8 cellular contexts compared by ENCODE assay signal in genomic region chr5:154937718-154938466, GRCh38. TPM values are rescaled to one million over a fixed set of nuclear protein-coding genes. Genes with fewer than 3 reads are reported as not detected.
DNase-seq lines count a peak whose midpoint lies in the region; ATAC-seq, FAIRE-seq and TF ChIP-seq lines count a peak whose summit lies in the region.

A gene with protein sequence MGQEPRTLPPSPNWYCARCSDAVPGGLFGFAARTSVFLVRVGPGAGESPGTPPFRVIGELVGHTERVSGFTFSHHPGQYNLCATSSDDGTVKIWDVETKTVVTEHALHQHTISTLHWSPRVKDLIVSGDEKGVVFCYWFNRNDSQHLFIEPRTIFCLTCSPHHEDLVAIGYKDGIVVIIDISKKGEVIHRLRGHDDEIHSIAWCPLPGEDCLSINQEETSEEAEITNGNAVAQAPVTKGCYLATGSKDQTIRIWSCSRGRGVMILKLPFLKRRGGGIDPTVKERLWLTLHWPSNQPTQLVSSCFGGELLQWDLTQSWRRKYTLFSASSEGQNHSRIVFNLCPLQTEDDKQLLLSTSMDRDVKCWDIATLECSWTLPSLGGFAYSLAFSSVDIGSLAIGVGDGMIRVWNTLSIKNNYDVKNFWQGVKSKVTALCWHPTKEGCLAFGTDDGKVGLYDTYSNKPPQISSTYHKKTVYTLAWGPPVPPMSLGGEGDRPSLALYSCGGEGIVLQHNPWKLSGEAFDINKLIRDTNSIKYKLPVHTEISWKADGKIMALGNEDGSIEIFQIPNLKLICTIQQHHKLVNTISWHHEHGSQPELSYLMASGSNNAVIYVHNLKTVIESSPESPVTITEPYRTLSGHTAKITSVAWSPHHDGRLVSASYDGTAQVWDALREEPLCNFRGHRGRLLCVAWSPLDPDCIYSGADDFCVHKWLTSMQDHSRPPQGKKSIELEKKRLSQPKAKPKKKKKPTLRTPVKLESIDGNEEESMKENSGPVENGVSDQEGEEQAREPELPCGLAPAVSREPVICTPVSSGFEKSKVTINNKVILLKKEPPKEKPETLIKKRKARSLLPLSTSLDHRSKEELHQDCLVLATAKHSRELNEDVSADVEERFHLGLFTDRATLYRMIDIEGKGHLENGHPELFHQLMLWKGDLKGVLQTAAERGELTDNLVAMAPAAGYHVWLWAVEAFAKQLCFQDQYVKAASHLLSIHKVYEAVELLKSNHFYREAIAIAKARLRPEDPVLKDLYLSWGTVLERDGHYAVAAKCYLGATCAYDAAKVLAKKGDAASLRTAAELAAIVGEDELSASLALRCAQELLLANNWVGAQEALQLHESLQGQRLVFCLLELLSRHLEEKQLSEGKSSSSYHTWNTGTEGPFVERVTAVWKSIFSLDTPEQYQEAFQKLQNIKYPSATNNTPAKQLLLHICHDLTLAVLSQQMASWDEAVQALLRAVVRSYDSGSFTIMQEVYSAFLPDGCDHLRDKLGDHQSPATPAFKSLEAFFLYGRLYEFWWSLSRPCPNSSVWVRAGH (N-terminal part only) (minus strand): TSS chr5:154938211. CDS start chr5:154938133, 78 bp downstream.

- H3K27ac ChIP-seq in kidney (ENCODE audit: low read depth in 2 of 2, low read length in 2 of 2) = no peak within 1 kb of the TSS

- ATAC-seq in GM18873 (IDR thresholded peaks at IDR 0.05; ENCODE audit: low FRiP score, unreplicated experiment) = peak; percentile 82
- ATAC-seq in HG03135 (IDR thresholded peaks at IDR 0.05; ENCODE audit: unreplicated experiment) = peak; percentile 82

- no peaks in the 10 kb centered on the region for H3K36me3 ChIP-seq in kidney (ENCODE audit: control insufficient read depth in 1 of 2, insufficient read depth in 2 of 2, low read length in 2 of 2)

- TF ChIP-seq CTCF in kidney (IDR thresholded peaks at IDR 0.05; ENCODE audit: borderline replicate concordance, extremely low read depth, insufficient read depth) = no peak

- intact Hi-C loops in kidney (cut with DNase I) = no loop called here

- H3K4me1 ChIP-seq in kidney (ENCODE audit: control insufficient read depth in 1 of 2, insufficient read depth in 1 of 2, low read depth in 1 of 2, low read length in 2 of 2) = peaks cover 12 to 19% of the 10 kb centered on the region in 2 donors

- DNase-seq in AG08396 (ENCODE audit: low spot score) (peak; percentile 95), NCI-H2227 treated with DMSO at 0.1 percent for 48 hours (lab: John Stamatoyannopoulos, UW) (peak; percentile 66), cerebellum (ENCODE audit: low spot score) (peak; percentile 90), kidney (peak; percentile 93)
- DNase-seq in activated CD4-positive, CD25-positive, alpha-beta regulatory T cell treated with anti-CD3 and anti-CD28 coated beads, Interleukin-2, amount 50 U/mL, for 72 hours = peak; percentile 87
- peak; percentile 91 for DNase-seq in stimulated activated CD4-positive, alpha-beta T cell treated with anti-CD3 and anti-CD28 coated beads, Interleukin-15, amount 100 ng/mL, for 24 hours

- H3K9me3 ChIP-seq in kidney (ENCODE audit: control insufficient read depth in 1 of 2, low read length in 2 of 2) = no peaks in the 10 kb centered on the region

- peak within 1 kb of the TSS; percentile 59 to 79 for H3K9ac ChIP-seq in kidney (ENCODE audit: low read length in 2 of 2)

- FAIRE-seq in kidney (lab: Jason Lieb, UNC) = no peak

- peak within 1 kb of the TSS; percentile 77 to 93 for H3K4me3 ChIP-seq in kidney (ENCODE audit: low read length in 2 of 2)

RNA-seq across cellular contexts. Expression of the gene that starts here (rescaled TPM):
- total RNA-seq in cerebellum = 18.1 TPM
- 14.8 TPM for total RNA-seq in kidney
- polyA plus RNA-seq in kidney (ENCODE audit: insufficient read depth, low read depth, low replicate concordance) = 3.5 TPM
